Comparison of ENCODE assay signal across 1 cellular context in genomic region chr1:229478852-229479251, GRCh38.
TF ChIP-seq lines count a peak whose summit lies in the region.

No MANE protein-coding gene starts in this region.

TF ChIP-seq in WTC11, 78 proteins besides CTCF, POLR2A, EP300 and RAD21 (continued from another document):
- TF ChIP-seq USF1 (CRISPR knock-in tag; IDR thresholded peaks at IDR 0.05): no peak
- TF ChIP-seq PRRX2 (CRISPR knock-in tag; IDR thresholded peaks at IDR 0.05): no peak
- no peak for TF ChIP-seq ZNF219 (CRISPR knock-in tag; IDR thresholded peaks at IDR 0.05; ENCODE audit: borderline replicate concordance)
- no peak for TF ChIP-seq MAX (CRISPR knock-in tag; IDR thresholded peaks at IDR 0.05)
- TF ChIP-seq RORB (CRISPR knock-in tag; IDR thresholded peaks at IDR 0.05): no peak
